Comparison of ENCODE assay signal across 11 cellular contexts in genomic region chr2:74584088-74584645, GRCh38. TPM values are rescaled to one million over a fixed set of nuclear protein-coding genes. Genes with fewer than 3 reads are reported as not detected.
DNase-seq lines count a peak whose midpoint lies in the region; ATAC-seq and TF ChIP-seq lines count a peak whose summit lies in the region.
"Had no signal": no experiment of that assay in that cellular context is flagged by ENCODE, and none has a peak within 500 bp of the region (broad histone marks: within the 10 kb centered on the region; RNA-seq: fewer than 3 reads in every experiment).

No MANE protein-coding gene starts in this region.

- H3K36me3 Mint-ChIP-seq in brain = no peaks in the 10 kb centered on the region
- no peaks in the 10 kb centered on the region for H3K36me3 Mint-ChIP-seq in naive thymus-derived CD8-positive, alpha-beta T cell

- no peak for TF ChIP-seq POLR2A in heart left ventricle (IDR thresholded peaks at IDR 0.05)

- WGBS in heart left ventricle, 4 donors = 65 to 78% (median 70%) methylated on average over 2 of the region's 2 CpGs

- no peak for TF ChIP-seq CTCF in brain (conservative IDR thresholded peaks at IDR 0.05)
- no peak for TF ChIP-seq CTCF in heart left ventricle (IDR thresholded peaks at IDR 0.05)

- intact Hi-C loops in heart left ventricle (cut with DNase I) = loop anchor here in 7 of 10 donors (5.0 to 10.0 kb wide), 4 partner anchors 49 to 759 kb away; partner anchors contain the start of gene STAMBP (in 1 of the 7)

- H3K27me3 Mint-ChIP-seq in brain = peaks cover 37% of the 10 kb centered on the region
- H3K27me3 Mint-ChIP-seq in naive thymus-derived CD8-positive, alpha-beta T cell = peaks cover 8 to 27% (median 11%) of the 10 kb centered on the region in 5 donors

- DNase-seq in DMS79 treated with DMSO at 0.1 percent for 48 hours (lab: John Stamatoyannopoulos, UW) (no peak), heart left ventricle (no peak)
- no peak for DNase-seq in naive thymus-derived CD8-positive, alpha-beta T cell
- DNase-seq: effector CD8-positive, alpha-beta T cell; RPMI8226 had no signal

- no peak overlapping the region for H2AFZ ChIP-seq in ACC112 (ENCODE audit: low read length, unreplicated experiment)

- H3K27me3 ChIP-seq in ACC112 (ENCODE audit: insufficient read depth, low read length) (no peaks in the 10 kb centered on the region), heart left ventricle (peaks cover 0 to 11% (median 0%) of the 10 kb centered on the region in 9 donors)

- H3K4me1 Mint-ChIP-seq in brain = peaks cover 21% of the 10 kb centered on the region
- peaks cover 0 to 6% (median 4%) of the 10 kb centered on the region in 4 donors for H3K4me1 Mint-ChIP-seq in naive thymus-derived CD8-positive, alpha-beta T cell

- ATAC-seq in GM18511 (IDR thresholded peaks at IDR 0.05; ENCODE audit: unreplicated experiment) = peak; percentile 65
- ATAC-seq in HG03045 (IDR thresholded peaks at IDR 0.05; ENCODE audit: unreplicated experiment) = peak; percentile 58
- ATAC-seq in HG03135 (IDR thresholded peaks at IDR 0.05; ENCODE audit: unreplicated experiment) = no peak
- ATAC-seq in heart left ventricle = no peak
- no peak for ATAC-seq in naive thymus-derived CD8-positive, alpha-beta T cell

- H3K9me3 Mint-ChIP-seq in brain = no peaks in the 10 kb centered on the region
- H3K9me3 Mint-ChIP-seq in naive thymus-derived CD8-positive, alpha-beta T cell = no peaks in the 10 kb centered on the region

- H3K36me3 ChIP-seq in ACC112 (ENCODE audit: insufficient read depth, low read length) (no peaks in the 10 kb centered on the region), heart left ventricle (no peaks in the 10 kb centered on the region)

- no peak overlapping the region for H3K4me3 Mint-ChIP-seq in brain
- no peak overlapping the region for H3K4me3 Mint-ChIP-seq in naive thymus-derived CD8-positive, alpha-beta T cell

- no peaks in the 10 kb centered on the region for H3K79me2 ChIP-seq in ACC112 (ENCODE audit: control insufficient read depth, insufficient read depth, low read length, unreplicated experiment)

- H3K27ac Mint-ChIP-seq in brain = peak overlapping the region in 3 of 5 experiments; percentile 53 to 87 (median 81)
- H3K27ac Mint-ChIP-seq in naive thymus-derived CD8-positive, alpha-beta T cell = peak overlapping the region in 1 of 10 donors; percentile 63

- H3K4me1 ChIP-seq in ACC112 (ENCODE audit: control insufficient read depth, insufficient read depth, low read length, unreplicated experiment) = peaks cover 39% of the 10 kb centered on the region
- H3K4me1 ChIP-seq in heart left ventricle = peaks cover 0 to 37% (median 0%) of the 10 kb centered on the region in 12 donors

- POLR2A ChIA-PET in naive thymus-derived CD8-positive, alpha-beta T cell (lab: Charles Lee) = no interaction called here

- H3K4me3 ChIP-seq in ACC112 (ENCODE audit: low read depth, low read length) = no peak overlapping the region; the same call in 1 of the 2 replicates
- H3K4me3 ChIP-seq in heart left ventricle = no peak overlapping the region

- H3K27ac ChIP-seq in ACC112 (ENCODE audit: low read depth, low read length) (peak overlapping the region; percentile 85), heart left ventricle (no peak overlapping the region)

- no peaks in the 10 kb centered on the region for H3K9me3 ChIP-seq in heart left ventricle

RNA-seq across cellular contexts. Expression of gene DOK1, which starts 29.6 kb away (rescaled TPM):
- polyA plus RNA-seq in brain (ENCODE audit: insufficient read depth, low read depth, low replicate concordance) = 9.7 TPM
- total RNA-seq in heart left ventricle = 10 to 100 TPM in 1 of 9 donors, 1 to 10 TPM in 8; 2.6 to 11.6 (median 4.8) TPM
- 1 to 10 TPM; 2.4 to 6.0 TPM for polyA plus RNA-seq in heart left ventricle
- 10 to 100 TPM; 21.0 to 23.1 TPM for total RNA-seq in naive thymus-derived CD8-positive, alpha-beta T cell
- 10 to 100 TPM; 11.8 to 18.8 (median 15.9) TPM for polyA plus RNA-seq in naive thymus-derived CD8-positive, alpha-beta T cell

RNA-seq across cellular contexts. Expression of gene LOXL3, which starts 30.4 kb away (rescaled TPM):
- polyA plus RNA-seq in brain (ENCODE audit: insufficient read depth, low read depth, low replicate concordance) (4.9 TPM), heart left ventricle (1 to 10 TPM; 1.5 to 3.5 TPM)
- total RNA-seq in heart left ventricle = 1 to 10 TPM; 1.6 to 8.7 (median 3.0) TPM
- under 1 TPM in 1 of 2 experiments, not detected in 1; 0.22 TPM for total RNA-seq in naive thymus-derived CD8-positive, alpha-beta T cell
- under 1 TPM; 0.06 to 0.15 (median 0.06) TPM for polyA plus RNA-seq in naive thymus-derived CD8-positive, alpha-beta T cell

RNA-seq across cellular contexts. Expression of gene HTRA2, which starts 54.4 kb away (rescaled TPM):
- polyA plus RNA-seq in brain (ENCODE audit: insufficient read depth, low read depth, low replicate concordance) (65.7 TPM), heart left ventricle (10 to 100 TPM; 24.5 to 45.4 TPM)
- 10 to 100 TPM; 23.6 to 32.0 (median 24.8) TPM for total RNA-seq in heart left ventricle
- total RNA-seq in naive thymus-derived CD8-positive, alpha-beta T cell = 10 to 100 TPM; 38.6 to 44.5 TPM
- polyA plus RNA-seq in naive thymus-derived CD8-positive, alpha-beta T cell = 10 to 100 TPM; 21.3 to 24.5 (median 24.5) TPM

RNA-seq across cellular contexts. Expression of gene AUP1, which starts 54.7 kb away (rescaled TPM):
- 77.9 TPM for polyA plus RNA-seq in brain (ENCODE audit: insufficient read depth, low read depth, low replicate concordance)
- total RNA-seq in heart left ventricle = 10 to 100 TPM; 33.6 to 74.5 (median 49.8) TPM
- polyA plus RNA-seq in heart left ventricle = 100 to 1,000 TPM in 1 of 2 donors, 10 to 100 TPM in 1; 77.9 to 168 TPM
- total RNA-seq in naive thymus-derived CD8-positive, alpha-beta T cell = 100 to 1,000 TPM; 173 to 184 TPM
- 10 to 100 TPM; 79.5 to 88.9 (median 81.8) TPM for polyA plus RNA-seq in naive thymus-derived CD8-positive, alpha-beta T cell

RNA-seq across cellular contexts. Expression of gene DQX1, which starts 58.1 kb away (rescaled TPM):
- not detected for polyA plus RNA-seq in brain (ENCODE audit: insufficient read depth, low read depth, low replicate concordance)
- not detected for total RNA-seq in heart left ventricle
- not detected for polyA plus RNA-seq in heart left ventricle
- total RNA-seq in naive thymus-derived CD8-positive, alpha-beta T cell = under 1 TPM; 0.36 to 0.81 TPM
- not detected for polyA plus RNA-seq in naive thymus-derived CD8-positive, alpha-beta T cell
- total RNA-seq: H4 had no signal

Comparison
In these comparisons a context has a peak if more than half of its experiments do, and no peak if none do; other contexts are left out.
1. ATAC-seq: peak in GM18511 (single experiment) and HG03045 (single experiment); none in HG03135 (single experiment), heart left ventricle (0 of 4) and naive thymus-derived CD8-positive, alpha-beta T cell (0 of 2).